16 cellular contexts compared by ENCODE assay signal in the genomic region with DNA sequence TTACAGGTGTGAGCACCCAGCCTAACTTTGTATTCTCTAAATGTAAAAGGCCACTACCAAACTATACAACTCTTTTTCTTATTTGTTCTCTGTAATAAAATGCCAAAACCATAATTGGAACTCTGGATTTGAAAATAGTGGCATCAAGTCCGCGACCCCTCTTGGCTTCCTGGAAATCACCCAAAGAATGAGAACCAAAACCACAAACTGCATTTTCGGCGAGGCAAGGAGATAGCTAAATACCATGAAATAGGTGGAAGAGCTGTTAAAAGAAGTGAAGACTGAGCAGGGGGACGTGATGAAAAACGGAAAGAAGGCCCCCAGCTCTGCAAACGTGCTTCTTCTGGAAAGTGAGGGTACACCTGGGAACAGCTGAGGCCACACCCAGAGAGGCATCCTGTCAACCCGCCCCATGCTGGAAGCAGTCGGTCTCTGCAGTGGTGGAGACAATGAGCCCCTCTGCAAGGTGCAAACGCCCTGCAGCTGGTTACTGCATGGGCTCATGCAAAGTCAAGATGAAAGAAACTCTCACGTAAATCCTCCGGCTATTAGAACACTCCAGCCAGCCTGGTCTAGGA. TPM values are rescaled to one million over a fixed set of nuclear protein-coding genes. Genes with fewer than 3 reads are reported as not detected.
DNase-seq lines count a peak whose midpoint lies in the region; ATAC-seq and TF ChIP-seq lines count a peak whose summit lies in the region.
"Had no signal": no experiment of that assay in that cellular context is flagged by ENCODE, and none has a peak within 500 bp of the region (broad histone marks: within the 10 kb centered on the region; RNA-seq: fewer than 3 reads in every experiment).

No MANE protein-coding gene starts in this region.

- peaks cover 63% of the 10 kb centered on the region for H3K36me3 Mint-ChIP-seq in activated CD8-positive, alpha-beta memory T cell treated with anti-CD3 and anti-CD28 coated beads, Interleukin-2, amount 10 ng/mL, durations not matched to agents 7 days and 5 days
- peaks cover 63% of the 10 kb centered on the region for H3K36me3 Mint-ChIP-seq in nephron progenitor cell (ENCODE audit: low read depth)

- no peaks in the 10 kb centered on the region for H3K27me3 Mint-ChIP-seq in activated CD8-positive, alpha-beta memory T cell treated with anti-CD3 and anti-CD28 coated beads, Interleukin-2, amount 10 ng/mL, durations not matched to agents 7 days and 5 days
- no peaks in the 10 kb centered on the region for H3K27me3 Mint-ChIP-seq in nephron progenitor cell (ENCODE audit: low read depth, poor library complexity)

- peak overlapping the region; percentile 97 for H3K27ac Mint-ChIP-seq in activated CD8-positive, alpha-beta memory T cell treated with anti-CD3 and anti-CD28 coated beads, Interleukin-2, amount 10 ng/mL, durations not matched to agents 7 days and 5 days
- peak overlapping the region; percentile 87 for H3K27ac Mint-ChIP-seq in nephron progenitor cell

- peaks cover 89% of the 10 kb centered on the region for H3K4me1 Mint-ChIP-seq in activated CD8-positive, alpha-beta memory T cell treated with anti-CD3 and anti-CD28 coated beads, Interleukin-2, amount 10 ng/mL, durations not matched to agents 7 days and 5 days
- peaks cover 35% of the 10 kb centered on the region for H3K4me1 Mint-ChIP-seq in nephron progenitor cell

- peak overlapping the region; percentile 68 for H3K4me3 Mint-ChIP-seq in activated CD8-positive, alpha-beta memory T cell treated with anti-CD3 and anti-CD28 coated beads, Interleukin-2, amount 10 ng/mL, durations not matched to agents 7 days and 5 days
- H3K4me3 Mint-ChIP-seq in nephron progenitor cell = no peak overlapping the region

- TF ChIP-seq CTCF in astrocyte of the spinal cord (IDR thresholded peaks at IDR 0.05; ENCODE audit: low read depth, low read length) (no peak), nephron progenitor cell (IDR thresholded peaks at IDR 0.05) (no peak)

- ATAC-seq in activated CD8-positive, alpha-beta memory T cell treated with anti-CD3 and anti-CD28 coated beads, Interleukin-2, amount 10 ng/mL, durations not matched to agents 7 days and 5 days = peak; percentile 85
- ATAC-seq in GM19328 (IDR thresholded peaks at IDR 0.05; ENCODE audit: unreplicated experiment) = no peak

- DNase-seq in activated CD8-positive, alpha-beta memory T cell treated with anti-CD3 and anti-CD28 coated beads, Interleukin-2, amount 10 ng/mL, durations not matched to agents 7 days and 5 days = peak; percentile 76
- DNase-seq in activated CD8-positive, alpha-beta memory T cell treated with anti-CD3 and anti-CD28 coated beads, Interleukin-2, amount 50 U/mL, for 4 hours = no peak
- DNase-seq in M059J (ENCODE audit: low read depth) = peak; percentile 58
- peak; percentile 10 for DNase-seq in astrocyte of the spinal cord (ENCODE audit: low read depth, low spot score)
- DNase-seq in nephron progenitor cell = no peak
- DNase-seq in nucleus accumbens (lab: John Stamatoyannopoulos, UW) = no peak
- DNase-seq in NCI-H2029 (lab: John Stamatoyannopoulos, UW) = no peak
- DNase-seq: activated CD8-positive, alpha-beta memory T cell treated with anti-CD3 and anti-CD28 coated beads for 24 hours; DMS 273 treated with DMSO at 0.1 percent for 48 hours; dorsolateral prefrontal cortex; midbrain; NCI-H510A treated with DMSO at 0.1 percent for 48 hours; posterior cingulate gyrus; stimulated activated CD4-positive, alpha-beta T cell treated with anti-CD3 and anti-CD28 coated beads, Interleukin-15, amount 100 ng/mL, for 24 hours; tibial artery had no signal

- H3K9me3 Mint-ChIP-seq in activated CD8-positive, alpha-beta memory T cell treated with anti-CD3 and anti-CD28 coated beads, Interleukin-2, amount 10 ng/mL, durations not matched to agents 7 days and 5 days (ENCODE audit: low read depth) = no peaks in the 10 kb centered on the region
- H3K9me3 Mint-ChIP-seq in nephron progenitor cell = peaks cover 4% of the 10 kb centered on the region

- CTCF ChIA-PET in activated CD8-positive, alpha-beta memory T cell treated with anti-CD3 and anti-CD28 coated beads, Interleukin-2, amount 10 ng/mL, durations not matched to agents 7 days and 5 days (lab: Charles Lee) = interaction anchor here (1.0 to 7.1 kb wide), 7 partner anchors 10 to 319 kb away, joined by 3 to 61 read pairs (median 4); no protein-coding TSS in a partner anchor

- in situ Hi-C loops in astrocyte of the spinal cord (cut with HindIII; ENCODE audit: low sequenced_read_pairs) = no loop called here

- no peak overlapping the region for H3K4me3 ChIP-seq in astrocyte of the spinal cord (ENCODE audit: low read depth, low read length)
- H3K4me3 ChIP-seq: dorsolateral prefrontal cortex, tibial artery had no signal

RNA-seq across cellular contexts. Expression of a gene that starts 22.5 kb away (rescaled TPM):
- 10 to 100 TPM; 83.1 to 94.3 TPM for total RNA-seq in activated CD8-positive, alpha-beta memory T cell treated with anti-CD3 and anti-CD28 coated beads, Interleukin-2, amount 10 ng/mL, durations not matched to agents 7 days and 5 days
- 83.7 and 130 TPM in 2 replicates for total RNA-seq in M059J (2014; rRNA removed; shearing (Covaris generic))

Comparison
In these comparisons a context has a peak if more than half of its experiments do, and no peak if none do; other contexts are left out.
1. DNase-seq: peak in activated CD8-positive, alpha-beta memory T cell treated with anti-CD3 and anti-CD28 coated beads, Interleukin-2, amount 10 ng/mL, durations not matched to agents 7 days and 5 days (single experiment), M059J (single experiment) and astrocyte of the spinal cord (single experiment); none in activated CD8-positive, alpha-beta memory T cell treated with anti-CD3 and anti-CD28 coated beads, Interleukin-2, amount 50 U/mL, for 4 hours (single experiment), nephron progenitor cell (single experiment), nucleus accumbens (0 of 56) and NCI-H2029 (single experiment).